Comparison of ENCODE assay signal across 18 cellular contexts in genomic region chr4:42142586-42142985, GRCh38. TPM values are rescaled to one million over a fixed set of nuclear protein-coding genes. Genes with fewer than 3 reads are reported as not detected.
"Had no signal": no experiment of that assay in that cellular context is flagged by ENCODE, and none has a peak within 500 bp of the region (broad histone marks: within the 10 kb centered on the region; RNA-seq: fewer than 3 reads in every experiment).

No MANE protein-coding gene starts in this region.

- H3K9ac ChIP-seq: parathyroid adenoma had no signal

- H3K9me3 ChIP-seq: heart left ventricle, psoas muscle, right lobe of liver, suprapubic skin, thyroid gland had no signal

- ATAC-seq: heart left ventricle; left colon; left ventricle myocardium superior; psoas muscle; right lobe of liver; stimulated activated effector memory CD8-positive, alpha-beta T cell treated with anti-CD3 and anti-CD28 coated beads, Interleukin-12 subunit alpha, Interleukin-12 subunit beta, amount 100 ng/mL, for 72 hours; stimulated activated naive CD8-positive, alpha-beta T cell treated with anti-CD3 and anti-CD28 coated beads, Interleukin-15, Interleukin-2, amounts not matched to agents 100 U/mL and 50 U/mL, for 24 hours had no signal

- DNase-seq: dermis blood vessel endothelial cell; heart left ventricle; hippocampal formation; left colon; left ventricle myocardium superior; mesenchymal stem cell; naive B cell; psoas muscle; retina; right lobe of liver; stimulated activated CD4-positive, alpha-beta T cell treated with anti-CD3 and anti-CD28 coated beads, Interleukin-4, amount 100 ng/mL, for 1 hour; stimulated activated CD8-positive, alpha-beta memory T cell treated with anti-CD3 and anti-CD28 coated beads, Interleukin-4, amount 100 ng/mL, for 48 hours; stimulated activated naive CD8-positive, alpha-beta T cell treated with anti-CD3 and anti-CD28 coated beads, Interleukin-15, Interleukin-2, amounts not matched to agents 100 U/mL and 50 U/mL, for 24 hours; thyroid gland had no signal

- H3K79me2 ChIP-seq: parathyroid adenoma had no signal

- H3K4me3 ChIP-seq: heart left ventricle, lung, psoas muscle, right lobe of liver, suprapubic skin, thyroid gland had no signal

- H3K4me1 ChIP-seq: heart left ventricle, parathyroid adenoma, psoas muscle, right lobe of liver, suprapubic skin, thyroid gland had no signal

- H3K27me3 ChIP-seq: right lobe of liver, thyroid gland had no signal

- H3K36me3 ChIP-seq: heart left ventricle, right lobe of liver, suprapubic skin, thyroid gland had no signal

- H2AFZ ChIP-seq: parathyroid adenoma had no signal

- H3K27ac ChIP-seq: heart left ventricle, parathyroid adenoma, psoas muscle, right lobe of liver, suprapubic skin, thyroid gland had no signal

RNA-seq across cellular contexts. Expression of gene BEND4, which starts 9.9 kb away (rescaled TPM):
- total RNA-seq: left ventricle myocardium superior, suprapubic skin had no signal
- polyA plus RNA-seq: psoas muscle had no signal
